In genomic region chr15:25775317-25775912, GRCh38 we compare ENCODE assay signal across 1 cellular context.
TF ChIP-seq lines count a peak whose summit lies in the region.

No MANE protein-coding gene starts in this region.

TF ChIP-seq in HepG2, 621 proteins besides CTCF, POLR2A, EP300 and RAD21 (continued from another document and continues in another):
- TF ChIP-seq DRAP1 (CRISPR knock-in tag; IDR thresholded peaks at IDR 0.05) (no peak), RARA (CRISPR knock-in tag; IDR thresholded peaks at IDR 0.05) (peak; percentile 52), BRCA1 (CRISPR knock-in tag; IDR thresholded peaks at IDR 0.05) (no peak), ZSCAN25 (CRISPR knock-in tag; IDR thresholded peaks at IDR 0.05) (no peak), ZIK1 (CRISPR knock-in tag; IDR thresholded peaks at IDR 0.05; ENCODE audit: borderline replicate concordance, low read depth) (no peak), TFAP4 (IDR thresholded peaks at IDR 0.05; ENCODE audit: borderline replicate concordance, low read depth) (peak; percentile 48; the same call in 1 of the 2 replicates), ZSCAN9 (CRISPR knock-in tag; IDR thresholded peaks at IDR 0.05; ENCODE audit: borderline replicate concordance) (peak; percentile 56; the same call in 1 of the 2 replicates), AHR (CRISPR knock-in tag; IDR thresholded peaks at IDR 0.05) (no peak), MTF1 (CRISPR knock-in tag; IDR thresholded peaks at IDR 0.05) (no peak), REPIN1 (CRISPR knock-in tag; IDR thresholded peaks at IDR 0.05; ENCODE audit: borderline replicate concordance, low read depth) (no peak), PHF8 (CRISPR knock-in tag; IDR thresholded peaks at IDR 0.05) (no peak), FOSL2 (CRISPR knock-in tag; IDR thresholded peaks at IDR 0.05) (peak; percentile 23; the same call in 1 of the 2 replicates), ZNF264 (CRISPR knock-in tag; IDR thresholded peaks at IDR 0.05) (no peak), ZNF784 (CRISPR knock-in tag; IDR thresholded peaks at IDR 0.05; ENCODE audit: borderline replicate concordance) (no peak), GTF3A (CRISPR knock-in tag; conservative IDR thresholded peaks at IDR 0.05) (no peak), HOXA5 (CRISPR knock-in tag; IDR thresholded peaks at IDR 0.05) (no peak), ERF (CRISPR knock-in tag; IDR thresholded peaks at IDR 0.05) (0 out of 2 replicates have a peak, but pooled peaks have one; percentile 25), RFXANK (CRISPR knock-in tag; IDR thresholded peaks at IDR 0.05) (no peak), STAT6 (CRISPR knock-in tag; IDR thresholded peaks at IDR 0.05; ENCODE audit: borderline replicate concordance) (no peak), ZNF644 (CRISPR knock-in tag; IDR thresholded peaks at IDR 0.05; ENCODE audit: low read depth) (no peak), MED1 (CRISPR knock-in tag; IDR thresholded peaks at IDR 0.05) (peak; percentile 66; the same call in 1 of the 2 replicates), ZFYVE20 (CRISPR knock-in tag; IDR thresholded peaks at IDR 0.05; ENCODE audit: borderline replicate concordance, low read depth) (no peak), SMAD3 (CRISPR knock-in tag; IDR thresholded peaks at IDR 0.05) (no peak), KAT8 (CRISPR knock-in tag; IDR thresholded peaks at IDR 0.05) (no peak), SAP130 (CRISPR knock-in tag; IDR thresholded peaks at IDR 0.05; ENCODE audit: low read depth) (peak; percentile 13; the same call in 1 of the 2 replicates), IKZF5 (CRISPR knock-in tag; IDR thresholded peaks at IDR 0.05) (no peak), ZNF878 (CRISPR knock-in tag; IDR thresholded peaks at IDR 0.05) (no peak), ZNF33A (CRISPR knock-in tag; IDR thresholded peaks at IDR 0.05; ENCODE audit: borderline replicate concordance) (no peak), ZNF333 (CRISPR knock-in tag; IDR thresholded peaks at IDR 0.05; ENCODE audit: borderline replicate concordance) (no peak), ZSCAN30 (CRISPR knock-in tag; IDR thresholded peaks at IDR 0.05) (no peak), MAX (IDR thresholded peaks at IDR 0.05) (no peak), HOXA7 (CRISPR knock-in tag; IDR thresholded peaks at IDR 0.05) (no peak), ZBTB20 (CRISPR knock-in tag; IDR thresholded peaks at IDR 0.05; ENCODE audit: borderline replicate concordance, low read depth) (no peak), THAP8 (CRISPR knock-in tag; IDR thresholded peaks at IDR 0.05; ENCODE audit: borderline replicate concordance) (no peak), ZNF687 (CRISPR knock-in tag; IDR thresholded peaks at IDR 0.05) (peak; percentile 54), SOX5 (CRISPR knock-in tag; IDR thresholded peaks at IDR 0.05; ENCODE audit: borderline replicate concordance) (peak; percentile 84), SALL1 (CRISPR knock-in tag; IDR thresholded peaks at IDR 0.05) (peak; percentile 24; the same call in 1 of the 2 replicates), SIX4 (CRISPR knock-in tag; IDR thresholded peaks at IDR 0.05) (no peak), ZNF550 (CRISPR knock-in tag; IDR thresholded peaks at IDR 0.05; ENCODE audit: borderline replicate concordance) (no peak), PLSCR1 (CRISPR knock-in tag; IDR thresholded peaks at IDR 0.05; ENCODE audit: borderline replicate concordance) (no peak), ZZZ3 (CRISPR knock-in tag; IDR thresholded peaks at IDR 0.05; ENCODE audit: borderline replicate concordance) (no peak), ZNF44 (CRISPR knock-in tag; IDR thresholded peaks at IDR 0.05) (no peak), CREM (IDR thresholded peaks at IDR 0.05) (peak; percentile 43), CREM (CRISPR knock-in tag; IDR thresholded peaks at IDR 0.05) (no peak), PHF20 (CRISPR knock-in tag; IDR thresholded peaks at IDR 0.05) (no peak), TBX2 (CRISPR knock-in tag; IDR thresholded peaks at IDR 0.05; ENCODE audit: borderline replicate concordance) (peak; percentile 28; the same call in 1 of the 2 replicates), TCF7 (IDR thresholded peaks at IDR 0.05; ENCODE audit: low read depth) (peak; percentile 55; the same call in 1 of the 2 replicates), TCF12 (IDR thresholded peaks at IDR 0.05) (no peak), TCF12 (CRISPR knock-in tag; IDR thresholded peaks at IDR 0.05) (no peak), NR2F1 (CRISPR knock-in tag; IDR thresholded peaks at IDR 0.05) (no peak), ATF3 (CRISPR knock-in tag; IDR thresholded peaks at IDR 0.05) (no peak), ZNF629 (CRISPR knock-in tag; conservative IDR thresholded peaks at IDR 0.05) (no peak), MLLT10 (CRISPR knock-in tag; IDR thresholded peaks at IDR 0.05) (no peak), HOXA9 (CRISPR knock-in tag; IDR thresholded peaks at IDR 0.05; ENCODE audit: borderline replicate concordance) (no peak), MXD1 (CRISPR knock-in tag; IDR thresholded peaks at IDR 0.05) (no peak), ZNF766 (CRISPR knock-in tag; IDR thresholded peaks at IDR 0.05; ENCODE audit: borderline replicate concordance) (no peak), CHD4 (IDR thresholded peaks at IDR 0.05; ENCODE audit: borderline replicate concordance, low read length) (no peak), ZNF574 (CRISPR knock-in tag; IDR thresholded peaks at IDR 0.05) (no peak), EEA1 (CRISPR knock-in tag; IDR thresholded peaks at IDR 0.05; ENCODE audit: borderline replicate concordance) (no peak)
